In the genomic region with DNA sequence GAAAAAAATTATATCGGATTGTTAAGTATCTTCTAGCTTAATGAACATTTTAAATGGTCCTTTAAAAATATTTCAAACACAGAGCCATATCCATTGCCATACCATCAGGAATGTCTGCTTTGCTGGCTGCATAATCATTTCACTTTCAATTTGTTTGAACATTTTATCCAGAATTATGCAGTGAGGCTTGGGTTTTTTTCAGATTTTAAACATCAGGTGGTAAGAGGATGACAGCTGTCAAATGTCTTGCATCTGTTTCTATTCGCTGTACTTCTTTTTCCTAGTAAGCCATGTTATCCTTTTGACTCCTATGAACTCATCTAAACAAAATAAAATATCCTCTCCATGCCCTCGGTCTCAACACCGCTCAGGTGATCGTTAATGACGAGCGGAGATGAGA, we compare ENCODE assay signal across 1 cellular context.
TF ChIP-seq lines count a peak whose summit lies in the region.

No MANE protein-coding gene starts in this region.

TF ChIP-seq in endothelial cell of umbilical vein, 7 proteins besides CTCF, POLR2A, EP300 and RAD21 (continued from another document):
- TF ChIP-seq JUN (IDR thresholded peaks at IDR 0.05; ENCODE audit: borderline replicate concordance, insufficient read depth, insufficient read length, low read depth): no peak
